ENCODE assay signal across 24 cellular contexts in genomic region chr7:157526604-157527003, GRCh38.
DNase-seq lines count a peak whose midpoint lies in the region; ATAC-seq, FAIRE-seq and TF ChIP-seq lines count a peak whose summit lies in the region.
"Had no signal": no experiment of that assay in that cellular context is flagged by ENCODE, and none has a peak within 500 bp of the region (broad histone marks: within the 10 kb centered on the region; RNA-seq: fewer than 3 reads in every experiment).

No MANE protein-coding gene starts in this region.

- H3K36me3 Mint-ChIP-seq in CD14-positive monocyte: no peaks in the 10 kb centered on the region
- H3K36me3 Mint-ChIP-seq in osteocyte (ENCODE audit: unreplicated experiment): no peaks in the 10 kb centered on the region
- H3K36me3 Mint-ChIP-seq: naive B cell had no signal

- no TSS peak for BruUV-seq in K562 (replicated peaks; lab: Mats Ljungman, UMichigan)

- H3K9me1 ChIP-seq in K562 (ENCODE audit: control insufficient read depth, insufficient read depth, low read length): no peaks in the 10 kb centered on the region

- intact Hi-C loops in CD14-positive monocyte (cut with micrococcal nuclease) (no loop called here), K562 (cut with micrococcal nuclease) (no loop called here)

- no peak for TF ChIP-seq EP300 in K562 (IDR thresholded peaks at IDR 0.05; ENCODE audit: low read length)

- H3K27me3 ChIP-seq in DND-41 (ENCODE audit: insufficient read depth, low read length, poor library complexity): no peaks in the 10 kb centered on the region
- H3K27me3 ChIP-seq in K562 (ENCODE audit: control insufficient read depth in 2 of 2, insufficient read depth in 2 of 2, low read length in 2 of 2): peaks cover 81 to 91% of the 10 kb centered on the region in 2 experiments
- H3K27me3 ChIP-seq: adrenal gland, cardiac muscle cell, pancreas, vagina had no signal

- H3K4me1 Mint-ChIP-seq in CD14-positive monocyte (no peaks in the 10 kb centered on the region), osteocyte (ENCODE audit: unreplicated experiment) (no peaks in the 10 kb centered on the region)
- H3K4me1 Mint-ChIP-seq: activated T-helper 17 cell treated with anti-CD3 and anti-CD28 coated beads, Interleukin-2, amount 50 U/mL, for 72 hours had no signal

- ATAC-seq in DND-41 (ENCODE audit: insufficient read depth, low read depth): no peak
- ATAC-seq in K562: peak; percentile 19
- no peak for ATAC-seq in GM21360 (IDR thresholded peaks at IDR 0.05; ENCODE audit: unreplicated experiment)
- ATAC-seq: activated CD4-positive, CD25-positive, alpha-beta regulatory T cell treated with anti-CD3 and anti-CD28 coated beads, Interleukin-2, amount 50 U/mL, for 24 hours; activated T-helper 17 cell treated with anti-CD3 and anti-CD28 coated beads, Interleukin-2, amount 50 U/mL, for 72 hours; left cardiac atrium; pancreas; Right ventricle myocardium inferior had no signal

- H4K20me1 ChIP-seq in DND-41 (ENCODE audit: insufficient read depth, low read length): no peaks in the 10 kb centered on the region
- 0 out of 2 replicates have a peak, but pooled peaks cover 3% of the 10 kb centered on the region for H4K20me1 ChIP-seq in K562 (replicated peaks; ENCODE audit: control insufficient read depth, insufficient read depth, low read length)

- H3K9ac ChIP-seq in DND-41 (ENCODE audit: low read depth, low read length): no peak overlapping the region
- peak overlapping the region in 1 of 2 experiments; percentile 53; a peak in 2 of 4 replicates for H3K9ac ChIP-seq in K562 (ENCODE audit: insufficient read depth in 1 of 2, low read depth in 2 of 2, low read length in 2 of 2)

- no peak for TF ChIP-seq RAD21 in K562 (CRISPR knock-in tag; conservative IDR thresholded peaks at IDR 0.05 in 1 of 2, IDR thresholded peaks at IDR 0.05 in 1 of 2)

- H3K4me3 Mint-ChIP-seq in CD14-positive monocyte (no peak overlapping the region), osteocyte (ENCODE audit: unreplicated experiment) (no peak overlapping the region)
- H3K4me3 Mint-ChIP-seq: activated T-helper 17 cell treated with anti-CD3 and anti-CD28 coated beads, Interleukin-2, amount 50 U/mL, for 72 hours; CD4-positive, alpha-beta T cell; naive B cell had no signal

- no peak overlapping the region for H3K4me2 ChIP-seq in DND-41 (ENCODE audit: insufficient read depth, low read length)
- H3K4me2 ChIP-seq in K562 (ENCODE audit: insufficient read depth, low read length): peak overlapping the region; percentile 32; the same call in 1 of the 2 replicates

- 6% methylated on average over 21 of the region's 21 CpGs for WGBS in K562 (ENCODE audit: insufficient coverage, low coverage, missing lambda C conversion rate)

- H3K9me3 ChIP-seq in DND-41 (ENCODE audit: insufficient read depth, low read length, severe bottlenecking) (no peaks in the 10 kb centered on the region), K562 (replicated peaks; ENCODE audit: control insufficient read depth, insufficient read depth, low read depth, low read length) (no peaks in the 10 kb centered on the region)
- H3K9me3 ChIP-seq: adrenal gland, pancreas, sigmoid colon, vagina had no signal

- in situ Hi-C loops in K562 (cut with MboI): no loop called here

- H3K4me3 ChIP-seq in DND-41 (ENCODE audit: low read depth in 1 of 2, low read length in 2 of 2) (no peak overlapping the region), K562 (no peak overlapping the region)
- H3K4me3 ChIP-seq: adrenal gland, cardiac muscle cell, pancreas, sigmoid colon, vagina had no signal

- peak; percentile 40 for DNase-seq in CD14-positive monocyte (ENCODE audit: low spot score)
- DNase-seq in DND-41: peak; percentile 1
- DNase-seq in K562 (ENCODE audit: extremely low read depth in 1 of 4, low spot score in 3 of 4): no peak
- DNase-seq in osteocyte (ENCODE audit: extremely low spot score, unreplicated experiment): peak; percentile 82
- DNase-seq in LoVo (ENCODE audit: low spot score): no peak
- DNase-seq in DMS153 treated with DMSO at 0.1 percent for 48 hours (lab: John Stamatoyannopoulos, UW; ENCODE audit: unreplicated experiment): no peak
- DNase-seq: DMS 273 treated with DMSO at 0.1 percent for 48 hours, left cardiac atrium, mesendoderm, MM.1S, naive B cell, NCI-H1436, NCI-H69, sigmoid colon, SW 1271 had no signal

- POLR2A ChIA-PET in K562 (lab: Yijun Ruan, JAX): interaction anchor here (0.6 kb wide), 1 partner anchor 89 kb away, joined by 3 read pairs; no protein-coding TSS in a partner anchor

- H2AFZ ChIP-seq in DND-41 (ENCODE audit: low read depth, low read length) (no peak overlapping the region), K562 (ENCODE audit: low read depth, low read length) (no peak overlapping the region)

- H3K27ac ChIP-seq in DND-41 (ENCODE audit: low read length) (no peak overlapping the region), K562 (ENCODE audit: extremely low read depth, low read depth, low read length) (no peak overlapping the region)
- H3K27ac ChIP-seq: adrenal gland, cardiac muscle cell, pancreas, sigmoid colon, vagina had no signal

- H3K27me3 Mint-ChIP-seq in CD14-positive monocyte (ENCODE audit: low read depth in 3 of 3): peaks cover 9 to 11% (median 10%) of the 10 kb centered on the region in 3 donors
- no peaks in the 10 kb centered on the region for H3K27me3 Mint-ChIP-seq in osteocyte (ENCODE audit: unreplicated experiment)
- H3K27me3 Mint-ChIP-seq: CD4-positive, alpha-beta T cell had no signal

- H3K79me2 ChIP-seq in DND-41 (ENCODE audit: insufficient read depth, low read length) (no peaks in the 10 kb centered on the region), K562 (ENCODE audit: control insufficient read depth, insufficient read depth, low read length) (no peaks in the 10 kb centered on the region)

- TF ChIP-seq CTCF in CD14-positive monocyte (IDR thresholded peaks at IDR 0.05): no peak
- TF ChIP-seq CTCF in DND-41 (IDR thresholded peaks at IDR 0.05; ENCODE audit: borderline replicate concordance, extremely low read depth, low read length, poor library complexity, severe bottlenecking): no peak
- TF ChIP-seq CTCF in K562 (IDR thresholded peaks at IDR 0.05 in 2 of 3, conservative IDR thresholded peaks at IDR 0.05 in 1 of 3; ENCODE audit: insufficient read depth in 2 of 3, low read depth in 1 of 3, low read length in 3 of 3): no peak
- no peak for TF ChIP-seq CTCF in osteocyte (IDR thresholded peaks at IDR 0.05)

- no peak for FAIRE-seq in K562 (lab: Jason Lieb, UNC)
- FAIRE-seq: pancreas had no signal

- CTCF ChIA-PET in K562 (lab: Yijun Ruan, JAX; ENCODE audit: low intra/inter-chr PET ratio): no interaction called here

- TF ChIP-seq POLR2A in K562 (conservative IDR thresholded peaks at IDR 0.05): no peak

- H3K36me3 ChIP-seq in DND-41 (ENCODE audit: insufficient read depth, low read length) (no peaks in the 10 kb centered on the region), K562 (ENCODE audit: control insufficient read depth, insufficient read depth, low read length) (no peaks in the 10 kb centered on the region)
- H3K36me3 ChIP-seq: adrenal gland, cardiac muscle cell, pancreas, sigmoid colon, vagina had no signal

- H3K27ac Mint-ChIP-seq in CD14-positive monocyte: no peak overlapping the region
- no peak overlapping the region for H3K27ac Mint-ChIP-seq in osteocyte (ENCODE audit: unreplicated experiment)
- H3K27ac Mint-ChIP-seq: activated T-helper 17 cell treated with anti-CD3 and anti-CD28 coated beads, Interleukin-2, amount 50 U/mL, for 72 hours; CD4-positive, alpha-beta T cell; naive B cell had no signal

- H3K4me1 ChIP-seq in DND-41 (ENCODE audit: insufficient read depth, low read length): no peaks in the 10 kb centered on the region
- H3K4me1 ChIP-seq in K562 (replicated peaks in 1 of 2; ENCODE audit: control insufficient read depth in 2 of 2, insufficient read depth in 2 of 2, low read length in 2 of 2): peaks cover 2 to 21% of the 10 kb centered on the region in 2 experiments; a peak in 3 of 5 replicates
- H3K4me1 ChIP-seq: adrenal gland, pancreas, sigmoid colon, vagina had no signal

- peaks cover 0 to 4% (median 0%) of the 10 kb centered on the region in 7 donors for H3K9me3 Mint-ChIP-seq in CD14-positive monocyte
- no peaks in the 10 kb centered on the region for H3K9me3 Mint-ChIP-seq in osteocyte (ENCODE audit: unreplicated experiment)

TF ChIP-seq in K562, 482 proteins besides CTCF, POLR2A, EP300 and RAD21:
- TF ChIP-seq LEF1 (IDR thresholded peaks at IDR 0.05) (no peak), ATF1 (CRISPR knock-in tag; IDR thresholded peaks at IDR 0.05) (no peak), ATF1 (tag; IDR thresholded peaks at IDR 0.05) (peak; percentile 50), SMAD2 (IDR thresholded peaks at IDR 0.05; ENCODE audit: low read depth, low read length) (no peak), CREB1 (IDR thresholded peaks at IDR 0.05) (no peak), CREB1 (CRISPR knock-in tag; IDR thresholded peaks at IDR 0.05) (0 out of 2 replicates have a peak, but pooled peaks have one; percentile 41), TRIM28 (IDR thresholded peaks at IDR 0.05) (no peak), E2F1 (CRISPR knock-in tag; IDR thresholded peaks at IDR 0.05) (no peak), SREBF2 (CRISPR knock-in tag; IDR thresholded peaks at IDR 0.05) (peak; percentile 52; the same call in 1 of the 2 replicates), NFIX (CRISPR knock-in tag; IDR thresholded peaks at IDR 0.05; ENCODE audit: low read depth) (no peak), ARNT (IDR thresholded peaks at IDR 0.05) (no peak), ATF7 (IDR thresholded peaks at IDR 0.05) (peak; percentile 61), GABPB2 (CRISPR knock-in tag; conservative IDR thresholded peaks at IDR 0.05) (no peak), JUND (IDR thresholded peaks at IDR 0.05; ENCODE audit: borderline replicate concordance, low read depth, low read length) (no peak), JUND (tag; IDR thresholded peaks at IDR 0.05; ENCODE audit: borderline replicate concordance, low read depth, low read length) (peak; percentile 39; the same call in 1 of the 3 replicates), CBFB (CRISPR knock-in tag; IDR thresholded peaks at IDR 0.05) (peak; percentile 73)

Comparison
In these comparisons a context has a peak if more than half of its experiments do, and no peak if none do; other contexts are left out.
1. DNase-seq: peak in CD14-positive monocyte (single experiment), DND-41 (single experiment) and osteocyte (single experiment); none in K562 (0 of 4), LoVo (single experiment) and DMS153 treated with DMSO at 0.1 percent for 48 hours (single experiment).